In the genomic region with DNA sequence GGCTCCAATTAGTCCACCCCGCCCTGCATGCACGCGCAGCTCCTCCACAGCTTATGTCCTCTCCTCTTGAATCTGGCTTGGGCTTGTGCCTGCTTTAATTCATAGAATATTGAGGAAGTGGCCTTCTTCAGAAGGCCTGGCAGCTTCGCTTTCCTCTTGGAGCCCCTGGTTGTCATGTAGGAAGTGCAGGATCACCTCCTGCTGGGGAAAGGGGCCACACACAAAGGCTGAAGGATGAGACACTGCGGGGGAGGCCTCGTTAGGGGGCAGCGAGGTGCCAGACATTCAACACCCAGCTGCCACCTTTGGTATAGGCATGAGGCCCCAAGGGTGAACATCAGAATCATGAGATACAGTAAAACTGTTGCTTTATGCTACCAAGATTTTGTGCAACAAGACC, we compare ENCODE assay signal across 21 cellular contexts. TPM values are rescaled to one million over a fixed set of nuclear protein-coding genes. Genes with fewer than 3 reads are reported as not detected.
A peak's percentile ranks its signal among the peaks of the same experiment; 100 is the strongest.
DNase-seq lines count a peak whose midpoint lies in the region; ATAC-seq, FAIRE-seq and TF ChIP-seq lines count a peak whose summit lies in the region.
"Had no signal": no experiment of that assay in that cellular context is flagged by ENCODE, and none has a peak within 500 bp of the region (broad histone marks: within the 10 kb centered on the region; RNA-seq: fewer than 3 reads in every experiment).

No MANE protein-coding gene starts in this region.

- H3K4ac ChIP-seq in H1 (replicated peaks; ENCODE audit: insufficient read length, low read depth, low read length) = no peak overlapping the region

- H2BK20ac ChIP-seq in H1 (ENCODE audit: low read length) = peak overlapping the region; percentile 89; the same call in 1 of the 2 replicates

- no peak overlapping the region for H3K4me3 Mint-ChIP-seq in activated CD4-positive, alpha-beta T cell treated with anti-CD3 and anti-CD28 coated beads for 36 hours
- H3K4me3 Mint-ChIP-seq in activated CD4-positive, alpha-beta T cell treated with anti-CD3 and anti-CD28 coated beads, Interleukin-2, amount 10 ng/mL, durations not matched to agents 7 days and 5 days = no peak overlapping the region
- H3K4me3 Mint-ChIP-seq: activated B cell treated with CpG ODN at 0.5 μM for 24 hours; activated naive CD8-positive, alpha-beta T cell; CD14-positive monocyte; stimulated activated memory B cell treated with anti-CD40 and anti-IgM and Interleukin-4, amounts not matched to agents 10 μg/mL and 1 μg/mL and 100 μg/mL, for 72 hours had no signal

- H3K27ac Mint-ChIP-seq in activated CD4-positive, alpha-beta T cell treated with anti-CD3 and anti-CD28 coated beads for 36 hours = no peak overlapping the region
- H3K27ac Mint-ChIP-seq in activated CD4-positive, alpha-beta T cell treated with anti-CD3 and anti-CD28 coated beads, Interleukin-2, amount 10 ng/mL, durations not matched to agents 7 days and 5 days = no peak overlapping the region
- H3K27ac Mint-ChIP-seq: activated B cell treated with CpG ODN at 0.5 μM for 24 hours; activated naive CD8-positive, alpha-beta T cell; stimulated activated memory B cell treated with anti-CD40 and anti-IgM and Interleukin-4, amounts not matched to agents 10 μg/mL and 1 μg/mL and 100 μg/mL, for 72 hours had no signal

- WGBS in H1 (ENCODE audit: extremely low coverage in 1 of 2, insufficient coverage in 1 of 2, insufficient read length in 1 of 2, insufficient replicate concordance in 2 of 2, low coverage in 1 of 2, low lambda C conversion rate in 2 of 2, missing lambda C conversion rate in 1 of 2), 2 experiments = 68% methylated on average over 7 of the region's 7 CpGs; no CpG with 5 or more reads in 1 of the 2 experiments
- WGBS in testis, 2 donors = 70 to 71% methylated on average over 7 of the region's 7 CpGs

- peaks cover 7 to 8% of the 10 kb centered on the region in 2 experiments for H4K20me1 ChIP-seq in H1 (replicated peaks in 1 of 2; ENCODE audit: control insufficient read depth in 1 of 2, insufficient read depth in 2 of 2, low read length in 2 of 2)

- H3K27me3 ChIP-seq in H1 (replicated peaks in 1 of 4; ENCODE audit: control insufficient read depth in 3 of 4, extremely low read depth in 1 of 4, insufficient read depth in 3 of 4, low read length in 3 of 4) (no peaks in the 10 kb centered on the region), testis (no peaks in the 10 kb centered on the region)
- H3K27me3 ChIP-seq: neutrophil, thyroid gland had no signal

- H3K36me3 Mint-ChIP-seq in activated CD4-positive, alpha-beta T cell treated with anti-CD3 and anti-CD28 coated beads for 36 hours (ENCODE audit: low read depth) = peaks cover 5% of the 10 kb centered on the region
- peaks cover 11% of the 10 kb centered on the region for H3K36me3 Mint-ChIP-seq in activated CD4-positive, alpha-beta T cell treated with anti-CD3 and anti-CD28 coated beads, Interleukin-2, amount 10 ng/mL, durations not matched to agents 7 days and 5 days (ENCODE audit: low read depth)
- H3K36me3 Mint-ChIP-seq: stimulated activated memory B cell treated with anti-CD40 and anti-IgM and Interleukin-4, amounts not matched to agents 10 μg/mL and 1 μg/mL and 100 μg/mL, for 72 hours had no signal

- intact Hi-C loops in activated CD4-positive, alpha-beta T cell treated with anti-CD3 and anti-CD28 coated beads for 36 hours (cut with DNase I, micrococcal nuclease) = loop anchor here (5.0 to 10.0 kb wide), 3 partner anchors 116 to 937 kb away; partner anchors contain the start of genes RUFY1 (in 1 of the 2) and ZFP62 (in 1 of the 2)
- intact Hi-C loops in testis (cut with DNase I; ENCODE audit: low total_unique reads) = no loop called here

- no peak overlapping the region; the same call in 1 of the 2 replicates for H2BK5ac ChIP-seq in H1 (ENCODE audit: low read depth, low read length)

- ATAC-seq in activated CD4-positive, alpha-beta T cell treated with anti-CD3 and anti-CD28 coated beads for 36 hours = no peak
- ATAC-seq in GM18867 (IDR thresholded peaks at IDR 0.05; ENCODE audit: unreplicated experiment) (no peak), GM19463 (IDR thresholded peaks at IDR 0.05; ENCODE audit: unreplicated experiment) (no peak)
- ATAC-seq: left colon; stimulated activated memory B cell treated with anti-CD40 and anti-IgM and Interleukin-4, amounts not matched to agents 10 μg/mL and 1 μg/mL and 100 μg/mL, for 72 hours had no signal

- peaks cover 0 to 14% of the 10 kb centered on the region in 2 experiments; a peak in 2 of 4 replicates for H3K9me3 ChIP-seq in H1 (ENCODE audit: insufficient read depth in 2 of 2, low read depth in 1 of 2, low read length in 1 of 2)
- H3K9me3 ChIP-seq in testis = no peaks in the 10 kb centered on the region
- H3K9me3 ChIP-seq: neutrophil, thyroid gland had no signal

- H3K9me3 Mint-ChIP-seq in activated CD4-positive, alpha-beta T cell treated with anti-CD3 and anti-CD28 coated beads for 36 hours (ENCODE audit: low read depth) = no peaks in the 10 kb centered on the region
- H3K9me3 Mint-ChIP-seq in activated CD4-positive, alpha-beta T cell treated with anti-CD3 and anti-CD28 coated beads, Interleukin-2, amount 10 ng/mL, durations not matched to agents 7 days and 5 days = peaks cover 4% of the 10 kb centered on the region
- H3K9me3 Mint-ChIP-seq: activated B cell treated with CpG ODN at 0.5 μM for 24 hours; stimulated activated memory B cell treated with anti-CD40 and anti-IgM and Interleukin-4, amounts not matched to agents 10 μg/mL and 1 μg/mL and 100 μg/mL, for 72 hours had no signal

- peaks cover 7% of the 10 kb centered on the region; the same call in 1 of the 2 replicates for H3K23me2 ChIP-seq in H1 (ENCODE audit: low read depth, low read length)

- H3K4me1 ChIP-seq in H1 (replicated peaks in 1 of 4; ENCODE audit: control insufficient read depth in 3 of 4, insufficient read depth in 4 of 4, low read length in 3 of 4) (peaks cover 0 to 8% (median 3%) of the 10 kb centered on the region in 4 experiments; a peak in 6 of 7 replicates), testis (peaks cover 7% of the 10 kb centered on the region)

- no peak overlapping the region for H4K5ac ChIP-seq in H1 (ENCODE audit: insufficient read length, low read depth, low read length)

- H2BK120ac ChIP-seq in H1 (replicated peaks; ENCODE audit: low read depth, low read length) = no peak overlapping the region

- no peaks in the 10 kb centered on the region for H3K27me3 Mint-ChIP-seq in activated CD4-positive, alpha-beta T cell treated with anti-CD3 and anti-CD28 coated beads for 36 hours
- H3K27me3 Mint-ChIP-seq in activated CD4-positive, alpha-beta T cell treated with anti-CD3 and anti-CD28 coated beads, Interleukin-2, amount 10 ng/mL, durations not matched to agents 7 days and 5 days = no peaks in the 10 kb centered on the region
- H3K27me3 Mint-ChIP-seq: activated B cell treated with CpG ODN at 0.5 μM for 24 hours; activated naive CD8-positive, alpha-beta T cell; stimulated activated memory B cell treated with anti-CD40 and anti-IgM and Interleukin-4, amounts not matched to agents 10 μg/mL and 1 μg/mL and 100 μg/mL, for 72 hours had no signal

- no peak overlapping the region for H3K14ac ChIP-seq in H1 (ENCODE audit: insufficient read length)

- DNase-seq in activated CD4-positive, alpha-beta T cell treated with anti-CD3 and anti-CD28 coated beads for 36 hours = peak; percentile 27
- no peak for DNase-seq in activated CD4-positive, alpha-beta T cell treated with anti-CD3 and anti-CD28 coated beads, Interleukin-2, amount 10 ng/mL, durations not matched to agents 7 days and 5 days
- DNase-seq in RWPE1 (ENCODE audit: low spot score) (no peak), H1 (ENCODE audit: low read depth in 1 of 2, low spot score in 2 of 2) (no peak), testis (no peak)
- no peak for DNase-seq in stimulated activated CD4-positive, alpha-beta T cell treated with anti-CD3 and anti-CD28 coated beads, Interleukin-4, amount 100 ng/mL, for 4 hours
- DNase-seq: activated B cell treated with CpG ODN at 0.5 μM for 24 hours, DMS79, foreskin melanocyte, left colon, NCI-H1436 treated with DMSO at 0.1 percent for 48 hours, thyroid gland had no signal

- H4K8ac ChIP-seq in H1 (ENCODE audit: extremely low read depth, insufficient read depth, low read length) = no peak overlapping the region

- H3K27ac ChIP-seq in RWPE1 (peak overlapping the region; percentile 4; the same call in 1 of the 2 replicates), H1 (ENCODE audit: low read depth, low read length) (no peak overlapping the region), testis (no peak overlapping the region)
- H3K27ac ChIP-seq: coronary artery, KMS-11, neutrophil, thyroid gland had no signal

- CTCF ChIA-PET in activated CD4-positive, alpha-beta T cell treated with anti-CD3 and anti-CD28 coated beads for 36 hours (lab: Charles Lee) = interaction anchor here (0.6 kb wide), 1 partner anchor 690 kb away, joined by 4 read pairs; no protein-coding TSS in a partner anchor
- CTCF ChIA-PET in activated CD4-positive, alpha-beta T cell treated with anti-CD3 and anti-CD28 coated beads, Interleukin-2, amount 10 ng/mL, durations not matched to agents 7 days and 5 days (lab: Charles Lee) = interaction anchor here (1.3 to 1.6 kb wide), 2 partner anchors 14 to 21 kb away, joined by 3 to 5 read pairs; no protein-coding TSS in a partner anchor
- CTCF ChIA-PET in RWPE1 (lab: Yijun Ruan, JAX) (interaction anchor here (0.7 kb wide), 1 partner anchor 755 kb away, joined by 3 read pairs; no protein-coding TSS in a partner anchor), H1 (lab: Charles Lee; ENCODE audit: partially characterized antibody) (interaction anchor here (0.6 to 2.0 kb wide), 4 partner anchors 17 to 196 kb away, joined by 3 to 7 read pairs (median 6); no protein-coding TSS in a partner anchor)

- peak; percentile 4 to 22; a peak in 2 of 4 replicates for TF ChIP-seq RAD21 in H1 (IDR thresholded peaks at IDR 0.05 in 1 of 2, conservative IDR thresholded peaks at IDR 0.05 in 1 of 2; ENCODE audit: low read depth in 2 of 2, low read length in 2 of 2)

- H2AFZ ChIP-seq in H1 (ENCODE audit: low read length) = no peak overlapping the region

- FAIRE-seq in H1 (lab: Jason Lieb, UNC) = no peak
- FAIRE-seq: GM18507 had no signal

- H3K56ac ChIP-seq in H1 (replicated peaks; ENCODE audit: insufficient read length, low read depth, low read length) = no peak overlapping the region

- peak overlapping the region; percentile 39; the same call in 1 of the 2 replicates for H2AK5ac ChIP-seq in H1 (ENCODE audit: low read depth, low read length)

- peaks cover 20% of the 10 kb centered on the region for H3K4me1 Mint-ChIP-seq in activated CD4-positive, alpha-beta T cell treated with anti-CD3 and anti-CD28 coated beads for 36 hours
- H3K4me1 Mint-ChIP-seq in activated CD4-positive, alpha-beta T cell treated with anti-CD3 and anti-CD28 coated beads, Interleukin-2, amount 10 ng/mL, durations not matched to agents 7 days and 5 days = peaks cover 28% of the 10 kb centered on the region

- peak overlapping the region; percentile 15 for H4K91ac ChIP-seq in H1 (replicated peaks; ENCODE audit: insufficient read length, low read length)

- no peak overlapping the region for H3K4me3 ChIP-seq in H1 (ENCODE audit: extremely low read depth in 1 of 4, insufficient read depth in 2 of 4, low read depth in 3 of 4, low read length in 4 of 4)
- H3K4me3 ChIP-seq in testis = no peak overlapping the region
- H3K4me3 ChIP-seq: coronary artery, thyroid gland had no signal

- peak overlapping the region in 1 of 2 experiments; percentile 37; a peak in 1 of 4 replicates for H3K4me2 ChIP-seq in H1 (ENCODE audit: insufficient read depth in 1 of 2, low read depth in 2 of 2, low read length in 2 of 2)
- H3K4me2 ChIP-seq: KMS-11 had no signal

- no peak overlapping the region; the same call in 1 of the 2 replicates for H3K18ac ChIP-seq in H1 (ENCODE audit: extremely low read depth, low read length)

- no peak for TF ChIP-seq POLR2A in H1 (IDR thresholded peaks at IDR 0.05; ENCODE audit: control extremely low read depth in 1 of 2, low read depth in 2 of 2, low read length in 2 of 2)
- TF ChIP-seq POLR2A in testis (IDR thresholded peaks at IDR 0.05) = no peak

- no peak for TF ChIP-seq EP300 in H1 (IDR thresholded peaks at IDR 0.05; ENCODE audit: borderline replicate concordance in 1 of 2, low read depth in 2 of 2, low read length in 2 of 2)

- H3K23ac ChIP-seq in H1 (ENCODE audit: insufficient read length) = no peak overlapping the region

- H3K79me2 ChIP-seq in H1 (ENCODE audit: control insufficient read depth in 1 of 2, insufficient read depth in 2 of 2, low read length in 2 of 2) = peaks cover 16 to 17% of the 10 kb centered on the region in 2 experiments

- no peak overlapping the region for H3K9ac ChIP-seq in H1 (replicated peaks in 1 of 4; ENCODE audit: extremely low read depth in 1 of 4, low read depth in 3 of 4, low read length in 3 of 4)
- H3K9ac ChIP-seq: KMS-11 had no signal

- TF ChIP-seq CTCF in RWPE1 (conservative IDR thresholded peaks at IDR 0.05; ENCODE audit: low read depth) (no peak), H1 (IDR thresholded peaks at IDR 0.05; ENCODE audit: control extremely low read depth in 1 of 3, insufficient read depth in 1 of 3, low read depth in 1 of 3, low read length in 3 of 3) (peak in 1 of 3 experiments; percentile 12; a peak in 1 of 4 replicates), testis (IDR thresholded peaks at IDR 0.05) (no peak)

- no peak overlapping the region for H2BK12ac ChIP-seq in H1 (ENCODE audit: low read depth, low read length)

- POLR2A ChIA-PET in activated CD4-positive, alpha-beta T cell treated with anti-CD3 and anti-CD28 coated beads for 36 hours (lab: Charles Lee) = no interaction called here
- POLR2A ChIA-PET in activated CD4-positive, alpha-beta T cell treated with anti-CD3 and anti-CD28 coated beads, Interleukin-2, amount 10 ng/mL, durations not matched to agents 7 days and 5 days (lab: Charles Lee) = no interaction called here
- POLR2A ChIA-PET in RWPE1 (lab: Yijun Ruan, JAX; ENCODE audit: low non-redundant PET) = no interaction called here
- POLR2A ChIA-PET in H1 (lab: Charles Lee; ENCODE audit: partially characterized antibody) = interaction anchor here (0.6 to 2.4 kb wide), 6 partner anchors 9 to 294 kb away, joined by 3 to 7 read pairs (median 4); no protein-coding TSS in a partner anchor

- peaks cover 0 to 7% (median 1%) of the 10 kb centered on the region in 4 experiments; a peak in 5 of 8 replicates for H3K36me3 ChIP-seq in H1 (ENCODE audit: control insufficient read depth in 2 of 4, insufficient read depth in 4 of 4, low read length in 3 of 4)
- H3K36me3 ChIP-seq in testis (ENCODE audit: low read depth, missing control alignments) = no peaks in the 10 kb centered on the region
- H3K36me3 ChIP-seq: neutrophil, thyroid gland had no signal

- no peak overlapping the region for H2BK15ac ChIP-seq in H1 (ENCODE audit: low read length)

- H3K79me1 ChIP-seq in H1 (ENCODE audit: low read depth, low read length) = peaks cover 3% of the 10 kb centered on the region

RNA-seq across cellular contexts. Expression of gene CNOT6, which starts 2.7 kb away (rescaled TPM):
- total RNA-seq in activated CD4-positive, alpha-beta T cell treated with anti-CD3 and anti-CD28 coated beads for 36 hours = 10 to 100 TPM; 34.4 to 43.2 TPM
- total RNA-seq in activated CD4-positive, alpha-beta T cell treated with anti-CD3 and anti-CD28 coated beads, Interleukin-2, amount 10 ng/mL, durations not matched to agents 7 days and 5 days = 10 to 100 TPM; 38.3 to 44.8 TPM
- 45.4 and 48.0 TPM in 2 replicates for total RNA-seq in H1 (2021; fragmentation: NEBNext Ultra II Directional; extraction: Animal tissue kit (Norgen Biotek cat#: 25700))
- 6.8 and 10.7 TPM in 2 replicates for polyA plus RNA-seq in H1 (2011; rRNA removed)
- polyA plus RNA-seq in H1 (2011; cell fraction: cytosol; rRNA removed) = 11.8 TPM
- polyA plus RNA-seq in H1 (2011; cell fraction: nucleus; rRNA removed) = 6.3 TPM
- polyA plus RNA-seq in H1 (2012, experiment 1 of 2) = 15.7 to 43.5 TPM (median 17.7 TPM) in 4 replicates
- polyA plus RNA-seq in H1 (2012, experiment 2 of 2) = 1.9 TPM
- polyA plus RNA-seq in H1 (2013, experiment 1 of 2) = 16.6 TPM
- 16.5 TPM for polyA plus RNA-seq in H1 (2013, experiment 2 of 2)
- polyA minus RNA-seq in H1 (2011; rRNA and poly(A)+ RNA removed) = 23.1 and 23.4 TPM in 2 replicates
- 13.9 TPM for polyA minus RNA-seq in H1 (2011; cell fraction: cytosol; rRNA and poly(A)+ RNA removed)
- polyA minus RNA-seq in H1 (2011; cell fraction: nucleus; rRNA and poly(A)+ RNA removed) = 15.8 TPM
- total RNA-seq in testis = 10 to 100 TPM; 28.9 to 29.7 TPM
- polyA plus RNA-seq in testis (ENCODE audit: insufficient read depth, low read depth, low replicate concordance) = 22.1 TPM
